ENCODE assay signal across 18 cellular contexts in genomic region chr17:56009795-56010715, GRCh38.
DNase-seq lines count a peak whose midpoint lies in the region; ATAC-seq and TF ChIP-seq lines count a peak whose summit lies in the region.
"Had no signal": no experiment of that assay in that cellular context is flagged by ENCODE, and none has a peak within 500 bp of the region (broad histone marks: within the 10 kb centered on the region; RNA-seq: fewer than 3 reads in every experiment).

No MANE protein-coding gene starts in this region.

- no peaks in the 10 kb centered on the region for H3K9me3 ChIP-seq in WERI-Rb-1 (ENCODE audit: severe bottlenecking)

- H3K4me3 Mint-ChIP-seq in naive thymus-derived CD8-positive, alpha-beta T cell = peak overlapping the region in 2 of 10 donors; percentile 15 to 36
- H3K4me3 Mint-ChIP-seq: CD4-positive, CD25-positive, alpha-beta regulatory T cell had no signal

- TF ChIP-seq CTCF in WERI-Rb-1 (IDR thresholded peaks at IDR 0.05; ENCODE audit: low read depth, low read length) = no peak

- H3K27me3 Mint-ChIP-seq in naive thymus-derived CD8-positive, alpha-beta T cell = no peaks in the 10 kb centered on the region
- H3K27me3 Mint-ChIP-seq: CD4-positive, CD25-positive, alpha-beta regulatory T cell; naive thymus-derived CD4-positive, alpha-beta T cell had no signal

- ATAC-seq in naive thymus-derived CD8-positive, alpha-beta T cell = peak; percentile 84 to 87
- ATAC-seq in SK-N-SH treated with all-trans-retinoic acid at 6 μM for 48 hours = no peak
- ATAC-seq: activated CD4-positive, CD25-positive, alpha-beta regulatory T cell treated with anti-CD3 and anti-CD28 coated beads, Interleukin-2, amount 50 U/mL, for 24 hours; K562; left lung; naive thymus-derived CD4-positive, alpha-beta T cell; right cardiac atrium had no signal

- POLR2A ChIA-PET in naive thymus-derived CD8-positive, alpha-beta T cell (lab: Charles Lee) = interaction anchor here (0.9 kb wide), 1 partner anchor 11 kb away, joined by 3 read pairs; no protein-coding TSS in a partner anchor

- peak overlapping the region in 3 of 10 donors; percentile 2 to 59 (median 13) for H3K27ac Mint-ChIP-seq in naive thymus-derived CD8-positive, alpha-beta T cell
- H3K27ac Mint-ChIP-seq: CD4-positive, CD25-positive, alpha-beta regulatory T cell; naive thymus-derived CD4-positive, alpha-beta T cell had no signal

- DNase-seq in ELF-1 (ENCODE audit: low read depth, low spot score) = peak; percentile 28
- DNase-seq in Kasumi-1 (lab: John Stamatoyannopoulos, UW) = peak; percentile 40 to 50
- DNase-seq in WERI-Rb-1 = peak; percentile 31
- DNase-seq in naive thymus-derived CD8-positive, alpha-beta T cell = peak in 2 of 10 donors; percentile 6 to 13
- DNase-seq in DMS153 treated with DMSO at 0.1 percent for 48 hours (lab: John Stamatoyannopoulos, UW; ENCODE audit: unreplicated experiment) = no peak
- no peak for DNase-seq in A172 (ENCODE audit: low spot score)
- DNase-seq: activated T-cell treated with anti-CD3 and anti-CD28 coated beads for 4 hours; amniotic stem cell; CD4-positive, CD25-positive, alpha-beta regulatory T cell; cerebellar nuclear complex; left lung; NCI-H2107; OCI-M1; right cardiac atrium had no signal

- peaks cover 0 to 4% (median 0%) of the 10 kb centered on the region in 3 donors for H3K36me3 Mint-ChIP-seq in naive thymus-derived CD8-positive, alpha-beta T cell
- H3K36me3 Mint-ChIP-seq: CD4-positive, CD25-positive, alpha-beta regulatory T cell had no signal

- no peaks in the 10 kb centered on the region for H3K36me3 ChIP-seq in WERI-Rb-1
- H3K36me3 ChIP-seq: left lung had no signal

- peaks cover 5 to 17% (median 12%) of the 10 kb centered on the region in 4 donors for H3K4me1 Mint-ChIP-seq in naive thymus-derived CD8-positive, alpha-beta T cell

- H3K27ac ChIP-seq in WERI-Rb-1 = no peak overlapping the region
- H3K27ac ChIP-seq: left lung had no signal

- no peak overlapping the region for H3K4me3 ChIP-seq in WERI-Rb-1 (ENCODE audit: low read depth, low read length)
- H3K4me3 ChIP-seq: K562, left lung had no signal

- peaks cover 0 to 9% (median 4%) of the 10 kb centered on the region in 9 donors for H3K9me3 Mint-ChIP-seq in naive thymus-derived CD8-positive, alpha-beta T cell

- H3K27me3 ChIP-seq in WERI-Rb-1 (ENCODE audit: insufficient read depth, low read depth, severe bottlenecking) = no peaks in the 10 kb centered on the region
- H3K27me3 ChIP-seq: left lung had no signal

TF ChIP-seq in SK-N-SH treated with all-trans-retinoic acid at 6 μM for 48 hours, 23 proteins besides CTCF, POLR2A, EP300 and RAD21:
- TF ChIP-seq ZNF8 (CRISPR knock-in tag; IDR thresholded peaks at IDR 0.05) = no peak
- no peak for TF ChIP-seq CSDC2 (CRISPR knock-in tag; IDR thresholded peaks at IDR 0.05)
- TF ChIP-seq ZNF70 (CRISPR knock-in tag; IDR thresholded peaks at IDR 0.05) = no peak
- no peak for TF ChIP-seq CREB5 (CRISPR knock-in tag; IDR thresholded peaks at IDR 0.05; ENCODE audit: low read depth)
- no peak for TF ChIP-seq POU6F1 (CRISPR knock-in tag; IDR thresholded peaks at IDR 0.05; ENCODE audit: borderline replicate concordance, low read depth)
- no peak for TF ChIP-seq ZC3H10 (CRISPR knock-in tag; IDR thresholded peaks at IDR 0.05)
- TF ChIP-seq TCF4 (CRISPR knock-in tag; IDR thresholded peaks at IDR 0.05; ENCODE audit: borderline replicate concordance) = no peak
- TF ChIP-seq GLIS3 (CRISPR knock-in tag; IDR thresholded peaks at IDR 0.05) = no peak
- no peak for TF ChIP-seq ZFP30 (CRISPR knock-in tag; IDR thresholded peaks at IDR 0.05)
- TF ChIP-seq TSHZ2 (CRISPR knock-in tag; IDR thresholded peaks at IDR 0.05) = no peak
- TF ChIP-seq PATZ1 (CRISPR knock-in tag; IDR thresholded peaks at IDR 0.05; ENCODE audit: borderline replicate concordance) = no peak
- TF ChIP-seq SNAI2 (CRISPR knock-in tag; IDR thresholded peaks at IDR 0.05) = no peak
- no peak for TF ChIP-seq BACH2 (CRISPR knock-in tag; IDR thresholded peaks at IDR 0.05; ENCODE audit: borderline replicate concordance)
- TF ChIP-seq RARB (CRISPR knock-in tag; IDR thresholded peaks at IDR 0.05) = no peak
- TF ChIP-seq ZFP3 (CRISPR knock-in tag; IDR thresholded peaks at IDR 0.05) = no peak
- no peak for TF ChIP-seq ZNF565 (CRISPR knock-in tag; conservative IDR thresholded peaks at IDR 0.05; ENCODE audit: low read depth)
- no peak for TF ChIP-seq ESRRG (CRISPR knock-in tag; IDR thresholded peaks at IDR 0.05)
- TF ChIP-seq TOX (CRISPR knock-in tag; IDR thresholded peaks at IDR 0.05; ENCODE audit: borderline replicate concordance) = no peak

Comparison
In these comparisons a context has a peak if more than half of its experiments do, and no peak if none do; other contexts are left out.
1. DNase-seq: peak in ELF-1 (single experiment), Kasumi-1 (2 of 2) and WERI-Rb-1 (single experiment); none in DMS153 treated with DMSO at 0.1 percent for 48 hours (single experiment) and A172 (single experiment).